Comparison of ENCODE assay signal across 20 cellular contexts in the genomic region with DNA sequence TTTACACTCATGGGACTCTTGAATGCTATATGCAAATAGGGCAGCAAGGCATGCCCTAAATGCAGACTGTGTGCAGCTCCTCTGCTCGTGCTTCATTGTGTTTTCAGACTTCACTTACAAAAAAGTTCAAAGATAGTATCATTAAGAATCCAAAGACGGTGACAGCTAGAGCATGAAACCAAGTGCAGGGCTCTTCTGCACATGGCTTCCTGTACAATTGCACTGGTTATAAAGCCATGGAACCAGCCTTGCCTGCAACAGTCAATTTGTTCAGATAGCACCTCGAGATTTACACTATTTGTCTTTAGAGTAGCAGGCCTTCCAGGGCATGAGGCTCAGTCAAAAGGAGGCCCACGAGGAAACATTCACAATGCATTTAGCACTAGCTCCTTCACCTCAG. TPM values are rescaled to one million over a fixed set of nuclear protein-coding genes. Genes with fewer than 3 reads are reported as not detected.
DNase-seq lines count a peak whose midpoint lies in the region; ATAC-seq and TF ChIP-seq lines count a peak whose summit lies in the region.
"Had no signal": no experiment of that assay in that cellular context is flagged by ENCODE, and none has a peak within 500 bp of the region (broad histone marks: within the 10 kb centered on the region; RNA-seq: fewer than 3 reads in every experiment).

No MANE protein-coding gene starts in this region.

- TF ChIP-seq CTCF in PC-9 (conservative IDR thresholded peaks at IDR 0.05): no peak

- no peak overlapping the region for H3K27ac ChIP-seq in Karpas-422 (ENCODE audit: low read length)
- H3K27ac ChIP-seq in PC-9: no peak overlapping the region
- H3K27ac ChIP-seq in neuronal stem cell (replicated peaks; ENCODE audit: low read length): no peak overlapping the region
- H3K27ac ChIP-seq: GM23248 had no signal

- H3K23ac ChIP-seq in neuronal stem cell (ENCODE audit: low read depth, low read length, poor library complexity): no peak overlapping the region

- intact Hi-C loops in PC-9 (cut with micrococcal nuclease; ENCODE audit: unreplicated experiment): no loop called here

- POLR2A ChIA-PET in PC-9 (lab: Charles Lee; ENCODE audit: unreplicated experiment): no interaction called here

- no peak overlapping the region for H3K4ac ChIP-seq in neuronal stem cell (ENCODE audit: low read length)

- H3K9ac ChIP-seq in Karpas-422 (ENCODE audit: low read length): no peak overlapping the region
- no peak overlapping the region for H3K9ac ChIP-seq in neuronal stem cell (ENCODE audit: low read depth, low read length, poor library complexity)
- H3K9ac ChIP-seq: GM23248 had no signal

- H4K20me1 ChIP-seq in Karpas-422 (ENCODE audit: insufficient read depth, low read depth, low read length) (no peaks in the 10 kb centered on the region), PC-9 (ENCODE audit: insufficient read depth) (no peaks in the 10 kb centered on the region)

- H3K4me1 ChIP-seq in Karpas-422 (ENCODE audit: low read length) (peaks cover 11% of the 10 kb centered on the region), PC-9 (replicated peaks; ENCODE audit: insufficient read depth) (no peaks in the 10 kb centered on the region), neuronal stem cell (ENCODE audit: control insufficient read depth in 2 of 2, insufficient read depth in 1 of 2, low read depth in 1 of 2, low read length in 2 of 2) (peaks cover 0 to 6% of the 10 kb centered on the region in 2 donors)

- H3K4me3 ChIP-seq in Karpas-422 (ENCODE audit: low read length) (no peak overlapping the region), PC-9 (no peak overlapping the region), neuronal stem cell (ENCODE audit: low read length in 2 of 2) (no peak overlapping the region)
- H3K4me3 ChIP-seq: GM23248 had no signal

- H3K18ac ChIP-seq in neuronal stem cell (ENCODE audit: low read length): no peak overlapping the region

- no peak overlapping the region for H2AFZ ChIP-seq in Karpas-422 (ENCODE audit: low read length)
- peak overlapping the region; percentile 25; the same call in 1 of the 2 replicates for H2AFZ ChIP-seq in PC-9
- H2AFZ ChIP-seq in neuronal stem cell (ENCODE audit: low read length): peak overlapping the region; percentile 13
- H2AFZ ChIP-seq: GM23248 had no signal

- WGBS in neuronal stem cell (ENCODE audit: extremely low coverage in 2 of 2, insufficient read length in 2 of 2, insufficient replicate concordance in 1 of 2), 2 donors: no CpG with 5 or more reads among the region's 4 CpGs

- H3K9me3 ChIP-seq in Karpas-422 (ENCODE audit: low read length) (no peaks in the 10 kb centered on the region), PC-9 (ENCODE audit: insufficient read depth, low read depth) (0 out of 2 replicates have a peak, but pooled peaks cover 5% of the 10 kb centered on the region), neuronal stem cell (replicated peaks in 1 of 2; ENCODE audit: control insufficient read depth in 2 of 2, insufficient read depth in 1 of 2, low read depth in 1 of 2, low read length in 2 of 2) (no peaks in the 10 kb centered on the region)

- H2AK5ac ChIP-seq in neuronal stem cell (ENCODE audit: low read depth, low read length): no peak overlapping the region

- no peaks in the 10 kb centered on the region for H3F3A ChIP-seq in PC-9 (ENCODE audit: insufficient read depth, low read depth)

- no peak overlapping the region for H2BK120ac ChIP-seq in neuronal stem cell (ENCODE audit: low read depth, low read length)

- no peak overlapping the region for H4K8ac ChIP-seq in neuronal stem cell (ENCODE audit: low read depth, low read length)

- no peaks in the 10 kb centered on the region for H3K27me3 ChIP-seq in Karpas-422 (ENCODE audit: low read length)
- no peaks in the 10 kb centered on the region for H3K27me3 ChIP-seq in PC-9 (ENCODE audit: insufficient read depth, low read depth)
- no peaks in the 10 kb centered on the region for H3K27me3 ChIP-seq in neuronal stem cell (ENCODE audit: control insufficient read depth in 3 of 3, insufficient read depth in 3 of 3, low read depth in 1 of 3, low read length in 3 of 3)

- H4K91ac ChIP-seq in neuronal stem cell (ENCODE audit: low read depth, low read length, poor library complexity): no peak overlapping the region

- no peaks in the 10 kb centered on the region for H3K36me3 ChIP-seq in Karpas-422 (ENCODE audit: insufficient read depth, low read length)
- H3K36me3 ChIP-seq in PC-9 (ENCODE audit: low read depth): no peaks in the 10 kb centered on the region
- no peaks in the 10 kb centered on the region for H3K36me3 ChIP-seq in neuronal stem cell (replicated peaks in 1 of 2; ENCODE audit: control insufficient read depth in 2 of 2, insufficient read depth in 2 of 2, low read length in 2 of 2)

- no peaks in the 10 kb centered on the region for H3K79me2 ChIP-seq in Karpas-422 (ENCODE audit: low read length)
- no peaks in the 10 kb centered on the region for H3K79me2 ChIP-seq in PC-9 (ENCODE audit: low read depth)

- DNase-seq in Karpas-422 (peak; percentile 55), PC-9 (no peak), neuronal stem cell (ENCODE audit: low spot score) (no peak), kidney tubule cell (ENCODE audit: low spot score) (no peak)
- no peak for DNase-seq in activated T-cell treated with anti-CD3 and anti-CD28 coated beads, Interleukin-2, amount 50 U/mL, for 1 hour
- DNase-seq: CD4-positive, alpha-beta T cell; CD8-positive, alpha-beta memory T cell; DMS 273 treated with DMSO at 0.1 percent for 48 hours; DMS79; EL; GDM1; GM23248; H7; HCEC 1CT had no signal

- H3K79me1 ChIP-seq in neuronal stem cell (ENCODE audit: low read depth, low read length): no peaks in the 10 kb centered on the region

- H2BK12ac ChIP-seq in neuronal stem cell (ENCODE audit: low read length): no peak overlapping the region

- H2BK15ac ChIP-seq in neuronal stem cell (ENCODE audit: low read length): no peak overlapping the region

- no peak for ATAC-seq in GM19324 (IDR thresholded peaks at IDR 0.05; ENCODE audit: low FRiP score, unreplicated experiment)

- H2BK5ac ChIP-seq in neuronal stem cell (ENCODE audit: low read length): no peak overlapping the region

- no peak overlapping the region for H3K14ac ChIP-seq in neuronal stem cell (ENCODE audit: low read length)

- H3K4me2 ChIP-seq in Karpas-422 (ENCODE audit: low read depth, low read length, poor library complexity, severe bottlenecking) (peak overlapping the region; percentile 2), PC-9 (no peak overlapping the region), neuronal stem cell (ENCODE audit: insufficient read depth, low read length, poor library complexity, severe bottlenecking) (no peak overlapping the region)

- H3K9me2 ChIP-seq in Karpas-422 (replicated peaks; ENCODE audit: insufficient read depth, low read length) (no peaks in the 10 kb centered on the region), PC-9 (ENCODE audit: insufficient read depth) (no peaks in the 10 kb centered on the region)

- CTCF ChIA-PET in PC-9 (lab: Charles Lee): no interaction called here

- no TSS peak for BruUV-seq in PC-9 (replicated peaks; lab: Mats Ljungman, UMichigan)

RNA-seq across cellular contexts. Expression of gene RFPL4B, which starts 35.6 kb away (rescaled TPM):
- not detected in 2 replicates for total RNA-seq in Karpas-422 (2014; rRNA removed; shearing (Covaris generic); ENCODE audit: low replicate concordance)
- 0.48 and 0.85 TPM in 2 replicates for total RNA-seq in PC-9 (2021)
- not detected for polyA plus RNA-seq in neuronal stem cell (2013, experiment 1 of 2)
- 0.01 TPM for polyA plus RNA-seq in neuronal stem cell (2013, experiment 2 of 2)
- total RNA-seq: A172; A673; CD4-positive, alpha-beta T cell; CD8-positive, alpha-beta memory T cell; GM23248; H1; H7 had no signal
- polyA plus RNA-seq: BJ; CD14-positive monocyte; CD8-positive, alpha-beta memory T cell; GM23248; H1 had no signal
